Comparison of ENCODE assay signal across 9 cellular contexts in the genomic region with DNA sequence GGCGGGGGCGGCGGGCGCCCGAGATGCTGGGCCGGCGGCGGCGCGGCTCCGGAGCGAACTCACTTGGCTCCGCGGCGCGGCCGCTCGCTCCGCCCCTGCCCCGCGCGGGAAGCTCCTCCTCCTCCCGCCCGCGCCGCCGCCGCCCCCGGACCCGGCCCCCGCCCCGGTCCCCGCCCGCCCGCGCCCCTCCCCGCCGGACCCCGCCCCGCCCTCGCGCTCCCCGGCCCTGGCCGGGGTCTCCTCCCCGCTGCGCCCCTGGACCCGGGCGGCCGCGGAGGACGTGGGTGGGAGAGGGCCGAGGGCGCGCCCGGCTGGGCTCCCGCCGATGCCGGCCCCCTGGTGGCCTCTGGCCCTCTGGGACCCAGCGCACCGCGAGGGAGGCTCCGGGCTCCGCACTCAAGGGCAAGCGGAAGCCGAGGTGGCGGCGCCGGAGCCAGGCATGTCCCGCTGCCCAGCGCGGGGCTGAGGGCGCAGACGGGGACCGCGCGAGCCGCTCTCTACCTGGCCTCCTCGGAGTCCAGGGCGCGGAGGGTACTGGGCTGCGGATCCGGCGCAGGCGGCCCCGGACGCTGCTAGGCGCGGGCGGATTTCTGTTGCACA.
DNase-seq lines count a peak whose midpoint lies in the region; ATAC-seq lines count a peak whose summit lies in the region.
"Had no signal": no experiment of that assay in that cellular context is flagged by ENCODE, and none has a peak within 500 bp of the region (broad histone marks: within the 10 kb centered on the region; RNA-seq: fewer than 3 reads in every experiment).

A gene with protein sequence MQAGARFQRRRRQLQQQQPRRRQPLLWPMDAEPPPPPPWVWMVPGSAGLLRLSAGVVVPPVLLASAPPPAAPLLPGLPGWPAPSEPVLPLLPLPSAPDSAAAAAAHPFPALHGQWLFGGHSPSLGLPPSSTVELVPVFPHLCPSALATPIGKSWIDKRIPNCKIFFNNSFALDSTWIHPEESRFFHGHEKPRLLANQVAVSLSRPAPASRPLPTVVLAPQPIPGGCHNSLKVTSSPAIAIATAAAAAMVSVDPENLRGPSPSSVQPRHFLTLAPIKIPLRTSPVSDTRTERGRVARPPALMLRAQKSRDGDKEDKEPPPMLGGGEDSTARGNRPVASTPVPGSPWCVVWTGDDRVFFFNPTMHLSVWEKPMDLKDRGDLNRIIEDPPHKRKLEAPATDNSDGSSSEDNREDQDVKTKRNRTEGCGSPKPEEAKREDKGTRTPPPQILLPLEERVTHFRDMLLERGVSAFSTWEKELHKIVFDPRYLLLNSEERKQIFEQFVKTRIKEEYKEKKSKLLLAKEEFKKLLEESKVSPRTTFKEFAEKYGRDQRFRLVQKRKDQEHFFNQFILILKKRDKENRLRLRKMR (minus strand): TSS at position 61 of the 600 bp plus-strand sequence. CDS start 86 bp downstream, outside the sequence.

- no peaks in the 10 kb centered on the region for H3K9me3 Mint-ChIP-seq in T-helper 1 cell treated with Interleukin-12 subunit alpha and Interleukin-12 subunit beta and Interleukin-4 antibody, amounts not matched to agents 30 μg/mL and 1 μg/mL, for 36 hours
- H3K9me3 Mint-ChIP-seq in stimulated activated effector memory CD8-positive, alpha-beta T cell treated with anti-CD3 and anti-CD28 coated beads, Interleukin-12 subunit alpha, Interleukin-12 subunit beta, amount 100 ng/mL, for 72 hours, result no peaks in the 10 kb centered on the region

- H3K27ac Mint-ChIP-seq in T-helper 1 cell treated with Interleukin-12 subunit alpha and Interleukin-12 subunit beta and Interleukin-4 antibody, amounts not matched to agents 30 μg/mL and 1 μg/mL, for 36 hours, result no peak within 1 kb of the TSS
- H3K27ac Mint-ChIP-seq in stimulated activated effector memory CD8-positive, alpha-beta T cell treated with anti-CD3 and anti-CD28 coated beads, Interleukin-12 subunit alpha, Interleukin-12 subunit beta, amount 100 ng/mL, for 72 hours, result no peak within 1 kb of the TSS

- peak within 1 kb of the TSS; percentile 45 for H3K4me3 ChIP-seq in iPS-11a (ENCODE audit: low read depth, low read length)

- H3K4me3 Mint-ChIP-seq in T-helper 1 cell treated with Interleukin-12 subunit alpha and Interleukin-12 subunit beta and Interleukin-4 antibody, amounts not matched to agents 30 μg/mL and 1 μg/mL, for 36 hours, result peak within 1 kb of the TSS; percentile 25
- H3K4me3 Mint-ChIP-seq in stimulated activated effector memory CD8-positive, alpha-beta T cell treated with anti-CD3 and anti-CD28 coated beads, Interleukin-12 subunit alpha, Interleukin-12 subunit beta, amount 100 ng/mL, for 72 hours, result peak within 1 kb of the TSS; percentile 38

- ATAC-seq in stimulated activated effector memory CD8-positive, alpha-beta T cell treated with anti-CD3 and anti-CD28 coated beads, Interleukin-12 subunit alpha, Interleukin-12 subunit beta, amount 100 ng/mL, for 72 hours, result peak; percentile 61
- no peak for ATAC-seq in GM19023 (IDR thresholded peaks at IDR 0.05; ENCODE audit: unreplicated experiment)

- DNase-seq in T-helper 1 cell (no peak), NCI-H774 (lab: John Stamatoyannopoulos, UW) (peak; percentile 31), T1000 (lab: John Stamatoyannopoulos, UW) (no peak), COLO829 (ENCODE audit: low spot score) (no peak)
- DNase-seq in stimulated activated effector memory CD8-positive, alpha-beta T cell treated with anti-CD3 and anti-CD28 coated beads, Interleukin-12 subunit alpha, Interleukin-12 subunit beta, amount 100 ng/mL, for 72 hours (ENCODE audit: low spot score in 2 of 2), result peak in 1 of 2 donors; percentile 66
- DNase-seq: tibial artery had no signal

- H3K36me3 Mint-ChIP-seq in T-helper 1 cell treated with Interleukin-12 subunit alpha and Interleukin-12 subunit beta and Interleukin-4 antibody, amounts not matched to agents 30 μg/mL and 1 μg/mL, for 36 hours (ENCODE audit: low read depth), result no peaks in the 10 kb centered on the region
- H3K36me3 Mint-ChIP-seq in stimulated activated effector memory CD8-positive, alpha-beta T cell treated with anti-CD3 and anti-CD28 coated beads, Interleukin-12 subunit alpha, Interleukin-12 subunit beta, amount 100 ng/mL, for 72 hours, result no peaks in the 10 kb centered on the region

- no peaks in the 10 kb centered on the region for H3K4me1 Mint-ChIP-seq in T-helper 1 cell treated with Interleukin-12 subunit alpha and Interleukin-12 subunit beta and Interleukin-4 antibody, amounts not matched to agents 30 μg/mL and 1 μg/mL, for 36 hours (ENCODE audit: low read depth)
- peaks cover 6% of the 10 kb centered on the region for H3K4me1 Mint-ChIP-seq in stimulated activated effector memory CD8-positive, alpha-beta T cell treated with anti-CD3 and anti-CD28 coated beads, Interleukin-12 subunit alpha, Interleukin-12 subunit beta, amount 100 ng/mL, for 72 hours

- peaks cover 49% of the 10 kb centered on the region for H3K27me3 Mint-ChIP-seq in T-helper 1 cell treated with Interleukin-12 subunit alpha and Interleukin-12 subunit beta and Interleukin-4 antibody, amounts not matched to agents 30 μg/mL and 1 μg/mL, for 36 hours (ENCODE audit: low read depth)
